Comparison of ENCODE assay signal across 1 cellular context in genomic region chr17:82236142-82236971, GRCh38.
TF ChIP-seq lines count a peak whose summit lies in the region.

No MANE protein-coding gene starts in this region.

TF ChIP-seq in HEK293, 187 proteins besides CTCF, POLR2A, EP300 and RAD21 (continued from another document and continues in another):
- TF ChIP-seq ZSCAN18 (tag by site-specific recombination; IDR thresholded peaks at IDR 0.05) (no peak), AEBP2 (tag by site-specific recombination; IDR thresholded peaks at IDR 0.05; ENCODE audit: borderline replicate concordance) (no peak), KLF1 (tag by site-specific recombination; IDR thresholded peaks at IDR 0.05) (peak; percentile 10; the same call in 1 of the 2 replicates), ZNF449 (tag by site-specific recombination; IDR thresholded peaks at IDR 0.05) (peak; percentile 29; the same call in 1 of the 2 replicates), ZNF610 (tag by site-specific recombination; IDR thresholded peaks at IDR 0.05; ENCODE audit: borderline replicate concordance) (no peak), ZNF18 (tag by site-specific recombination; IDR thresholded peaks at IDR 0.05) (no peak), BCL11B (tag by site-specific recombination; IDR thresholded peaks at IDR 0.05; ENCODE audit: low read depth) (peak; percentile 52; the same call in 1 of the 2 replicates), PRDM10 (tag by site-specific recombination; IDR thresholded peaks at IDR 0.05) (0 out of 2 replicates have a peak, but pooled peaks have one; percentile 20), ZNF423 (tag by site-specific recombination; IDR thresholded peaks at IDR 0.05) (peak; percentile 71), HOXA7 (CRISPR knock-in tag; IDR thresholded peaks at IDR 0.05; ENCODE audit: borderline replicate concordance) (no peak), ZNF777 (tag by site-specific recombination; IDR thresholded peaks at IDR 0.05; ENCODE audit: borderline replicate concordance) (no peak), ZNF664 (tag by site-specific recombination; IDR thresholded peaks at IDR 0.05) (no peak), ZNF639 (tag by site-specific recombination; IDR thresholded peaks at IDR 0.05) (0 out of 2 replicates have a peak, but pooled peaks have one; percentile 46), ZNF654 (tag by site-specific recombination; IDR thresholded peaks at IDR 0.05; ENCODE audit: low read depth) (peak; percentile 77), GLIS2 (tag by site-specific recombination; IDR thresholded peaks at IDR 0.05) (peak; percentile 98), ZSCAN5A (tag by site-specific recombination; IDR thresholded peaks at IDR 0.05) (no peak), SP3 (tag by site-specific recombination; IDR thresholded peaks at IDR 0.05) (no peak), ZNF529 (tag by site-specific recombination; IDR thresholded peaks at IDR 0.05; ENCODE audit: insufficient replicate concordance) (no peak), ZNF660 (tag by site-specific recombination; IDR thresholded peaks at IDR 0.05) (peak; percentile 87), ZNF133 (tag by site-specific recombination; IDR thresholded peaks at IDR 0.05) (no peak), ZNF175 (tag by site-specific recombination; IDR thresholded peaks at IDR 0.05) (no peak), ZNF600 (tag by site-specific recombination; IDR thresholded peaks at IDR 0.05) (no peak; the same call in 1 of the 2 replicates), KLF8 (tag by site-specific recombination; IDR thresholded peaks at IDR 0.05) (0 out of 2 replicates have a peak, but pooled peaks have one; percentile 15), ATF2 (tag by site-specific recombination; IDR thresholded peaks at IDR 0.05; ENCODE audit: low read depth) (no peak), SCRT2 (tag by site-specific recombination; IDR thresholded peaks at IDR 0.05) (peak; percentile 93), PRDM4 (tag by site-specific recombination; IDR thresholded peaks at IDR 0.05) (no peak), ZNF311 (tag by site-specific recombination; IDR thresholded peaks at IDR 0.05; ENCODE audit: borderline replicate concordance) (no peak), ZNF837 (tag by site-specific recombination; IDR thresholded peaks at IDR 0.05) (no peak), HIC1 (tag by site-specific recombination; IDR thresholded peaks at IDR 0.05) (peak; percentile 98), KLF9 (tag by site-specific recombination; IDR thresholded peaks at IDR 0.05; ENCODE audit: low read depth) (no peak), ZBTB20 (tag by site-specific recombination; IDR thresholded peaks at IDR 0.05) (0 out of 2 replicates have a peak, but pooled peaks have one; percentile 16), ZNF16 (tag by site-specific recombination; IDR thresholded peaks at IDR 0.05; ENCODE audit: low read depth) (no peak), ZNF747 (tag by site-specific recombination; IDR thresholded peaks at IDR 0.05) (no peak), ZNF645 (tag by site-specific recombination; IDR thresholded peaks at IDR 0.05) (no peak), ZNF701 (tag by site-specific recombination; IDR thresholded peaks at IDR 0.05) (no peak), RBAK (tag by site-specific recombination; IDR thresholded peaks at IDR 0.05) (no peak), ZNF473 (tag by site-specific recombination; IDR thresholded peaks at IDR 0.05) (no peak), ZNF555 (tag by site-specific recombination; conservative IDR thresholded peaks at IDR 0.05) (no peak), ZNF324 (tag by site-specific recombination; IDR thresholded peaks at IDR 0.05) (0 out of 2 replicates have a peak, but pooled peaks have one; percentile 50)
